ENCODE assay signal across 9 cellular contexts in the genomic region with DNA sequence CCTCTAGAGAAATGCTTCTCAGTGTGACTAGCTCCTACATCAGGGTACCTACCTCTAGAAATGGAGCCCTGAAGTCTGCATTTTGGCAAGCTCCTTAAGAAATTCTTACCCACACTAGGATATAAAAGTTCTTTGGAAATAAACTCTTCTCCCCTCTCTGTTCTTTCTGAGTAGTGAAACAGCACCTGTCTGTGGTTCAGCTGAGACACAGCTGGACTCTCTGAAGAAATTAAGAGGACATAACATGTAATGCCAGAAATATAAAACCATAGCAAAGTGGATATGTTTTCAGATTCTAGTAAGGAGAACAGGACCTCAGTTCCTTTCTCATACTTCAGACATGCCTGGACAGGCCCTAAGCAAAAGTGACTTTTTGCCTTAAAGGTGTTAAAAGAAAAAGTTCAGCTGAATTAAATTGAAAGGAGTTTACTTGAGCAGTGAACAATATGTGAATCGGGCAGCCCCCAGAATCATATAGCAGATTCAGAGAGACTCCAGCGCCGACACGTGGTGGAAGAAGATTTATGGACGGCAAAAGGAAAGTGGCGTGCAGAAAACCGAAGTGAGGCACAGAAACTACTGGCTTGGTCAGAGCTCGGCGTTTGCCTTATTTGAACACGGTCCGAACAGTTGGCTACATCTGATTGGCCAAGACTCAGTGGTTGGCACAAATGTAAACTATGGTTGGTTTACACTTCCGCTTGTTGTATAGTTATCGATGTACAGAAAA.
DNase-seq lines count a peak whose midpoint lies in the region; ATAC-seq and TF ChIP-seq lines count a peak whose summit lies in the region.
"Had no signal": no experiment of that assay in that cellular context is flagged by ENCODE, and none has a peak within 500 bp of the region (broad histone marks: within the 10 kb centered on the region; RNA-seq: fewer than 3 reads in every experiment).

No MANE protein-coding gene starts in this region.

- H3K27me3 Mint-ChIP-seq in naive B cell, result no peaks in the 10 kb centered on the region
- H3K27me3 Mint-ChIP-seq in WTC11 (ENCODE audit: low read depth), result peaks cover 6% of the 10 kb centered on the region

- peaks cover 3% of the 10 kb centered on the region; the same call in 1 of the 2 replicates for H3F3A ChIP-seq in DOHH2 (ENCODE audit: control insufficient read depth, insufficient read depth)

- H3K4me3 ChIP-seq in DOHH2 (ENCODE audit: low read length), result no peak overlapping the region; the same call in 1 of the 2 replicates
- no peak overlapping the region for H3K4me3 ChIP-seq in stomach
- H3K4me3 ChIP-seq: upper lobe of left lung had no signal

- POLR2A ChIA-PET in WTC11 (lab: Charles Lee), result no interaction called here

- H3K27ac Mint-ChIP-seq in naive B cell, result peak overlapping the region in 2 of 6 donors; percentile 40 to 49
- no peak overlapping the region; the same call in none of the 2 replicates for H3K27ac Mint-ChIP-seq in WTC11

- peak; percentile 27 for DNase-seq in activated T-cell treated with anti-CD3 and anti-CD28 coated beads, Interleukin-2, amount 50 U/mL, for 1 hour
- peak; percentile 9 for DNase-seq in naive B cell
- DNase-seq in stomach, result no peak
- no peak for DNase-seq in inferior parietal cortex (ENCODE audit: extremely low spot score)
- DNase-seq in NK-92 treated with Interleukin-12 subunit alpha and Interleukin-12 subunit beta, amount 100 ng/mL, for 24 hours (lab: John Stamatoyannopoulos, UW), result no peak
- DNase-seq in WTC11 (ENCODE audit: low spot score), result no peak

- H3K9me3 Mint-ChIP-seq in naive B cell, result no peaks in the 10 kb centered on the region
- H3K9me3 Mint-ChIP-seq in WTC11, result no peaks in the 10 kb centered on the region

- H3K4me1 Mint-ChIP-seq in naive B cell, result peaks cover 13 to 18% (median 18%) of the 10 kb centered on the region in 3 donors
- peaks cover 82% of the 10 kb centered on the region for H3K4me1 Mint-ChIP-seq in WTC11

- H3K79me2 ChIP-seq in DOHH2 (ENCODE audit: control insufficient read depth, low read length), result no peaks in the 10 kb centered on the region

- WGBS in stomach, 5 donors, result 73 to 82% (median 75%) methylated on average over 13 of the region's 13 CpGs

- peak overlapping the region; percentile 40 for H3K4me2 ChIP-seq in DOHH2 (ENCODE audit: low read length)

- H3K4me3 Mint-ChIP-seq in naive B cell (no peak overlapping the region), WTC11 (no peak overlapping the region)

- ATAC-seq in HG03521 (IDR thresholded peaks at IDR 0.05; ENCODE audit: unreplicated experiment), result peak; percentile 35
- peak in 1 of 2 donors; percentile 53 for ATAC-seq in naive B cell (ENCODE audit: low read depth in 2 of 2)
- ATAC-seq in WTC11, result no peak

- TF ChIP-seq EP300 in stomach (IDR thresholded peaks at IDR 0.05), result no peak

- H3K27ac ChIP-seq in DOHH2 (ENCODE audit: low read depth, low read length), result no peak overlapping the region
- no peak overlapping the region for H3K27ac ChIP-seq in stomach
- H3K27ac ChIP-seq: upper lobe of left lung had no signal

- TF ChIP-seq POLR2A in stomach (IDR thresholded peaks at IDR 0.05), result no peak

- H3K36me3 Mint-ChIP-seq in naive B cell (peaks cover 12 to 27% of the 10 kb centered on the region in 2 donors), WTC11 (no peaks in the 10 kb centered on the region)

- H3K9me3 ChIP-seq in DOHH2 (ENCODE audit: control insufficient read depth, insufficient read depth, low read length) (no peaks in the 10 kb centered on the region), stomach (no peaks in the 10 kb centered on the region)
- H3K9me3 ChIP-seq: upper lobe of left lung had no signal

- peaks cover 80% of the 10 kb centered on the region for H3K4me1 ChIP-seq in DOHH2 (ENCODE audit: control insufficient read depth, low read length)
- no peaks in the 10 kb centered on the region for H3K4me1 ChIP-seq in stomach

- H3K27me3 ChIP-seq in DOHH2 (ENCODE audit: control insufficient read depth, low read length), result no peaks in the 10 kb centered on the region
- H3K27me3 ChIP-seq in stomach, result no peaks in the 10 kb centered on the region
- H3K27me3 ChIP-seq: upper lobe of left lung had no signal

- no peaks in the 10 kb centered on the region for H3K9me2 ChIP-seq in DOHH2 (replicated peaks; ENCODE audit: control insufficient read depth, low read length)

- CTCF ChIA-PET in WTC11 (lab: Charles Lee), result interaction anchor here (0.6 to 2.7 kb wide), 10 partner anchors 17 to 381 kb away, joined by 3 to 10 read pairs (median 4); no protein-coding TSS in a partner anchor

- H4K20me1 ChIP-seq in DOHH2 (ENCODE audit: control insufficient read depth, insufficient read depth, low read depth, low read length), result no peaks in the 10 kb centered on the region

- intact Hi-C loops in stomach (cut with DNase I; ENCODE audit: low total_unique reads), result no loop called here

- TF ChIP-seq CTCF in DOHH2 (IDR thresholded peaks at IDR 0.05; ENCODE audit: low read depth, low read length, poor library complexity, severe bottlenecking) (peak; percentile 51), stomach (IDR thresholded peaks at IDR 0.05) (no peak), WTC11 (IDR thresholded peaks at IDR 0.05) (no peak)

- H3K36me3 ChIP-seq in DOHH2 (ENCODE audit: control insufficient read depth, low read length), result no peaks in the 10 kb centered on the region
- peaks cover 0 to 5% (median 0%) of the 10 kb centered on the region in 4 donors for H3K36me3 ChIP-seq in stomach

TF ChIP-seq in WTC11, 78 proteins besides CTCF, POLR2A, EP300 and RAD21 (continues in another document):
- TF ChIP-seq, protein P1, sequence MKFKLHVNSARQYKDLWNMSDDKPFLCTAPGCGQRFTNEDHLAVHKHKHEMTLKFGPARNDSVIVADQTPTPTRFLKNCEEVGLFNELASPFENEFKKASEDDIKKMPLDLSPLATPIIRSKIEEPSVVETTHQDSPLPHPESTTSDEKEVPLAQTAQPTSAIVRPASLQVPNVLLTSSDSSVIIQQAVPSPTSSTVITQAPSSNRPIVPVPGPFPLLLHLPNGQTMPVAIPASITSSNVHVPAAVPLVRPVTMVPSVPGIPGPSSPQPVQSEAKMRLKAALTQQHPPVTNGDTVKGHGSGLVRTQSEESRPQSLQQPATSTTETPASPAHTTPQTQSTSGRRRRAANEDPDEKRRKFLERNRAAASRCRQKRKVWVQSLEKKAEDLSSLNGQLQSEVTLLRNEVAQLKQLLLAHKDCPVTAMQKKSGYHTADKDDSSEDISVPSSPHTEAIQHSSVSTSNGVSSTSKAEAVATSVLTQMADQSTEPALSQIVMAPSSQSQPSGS (CRISPR knock-in tag; IDR thresholded peaks at IDR 0.05; ENCODE audit: borderline replicate concordance, low read depth), result no peak
- TF ChIP-seq, protein P2, sequence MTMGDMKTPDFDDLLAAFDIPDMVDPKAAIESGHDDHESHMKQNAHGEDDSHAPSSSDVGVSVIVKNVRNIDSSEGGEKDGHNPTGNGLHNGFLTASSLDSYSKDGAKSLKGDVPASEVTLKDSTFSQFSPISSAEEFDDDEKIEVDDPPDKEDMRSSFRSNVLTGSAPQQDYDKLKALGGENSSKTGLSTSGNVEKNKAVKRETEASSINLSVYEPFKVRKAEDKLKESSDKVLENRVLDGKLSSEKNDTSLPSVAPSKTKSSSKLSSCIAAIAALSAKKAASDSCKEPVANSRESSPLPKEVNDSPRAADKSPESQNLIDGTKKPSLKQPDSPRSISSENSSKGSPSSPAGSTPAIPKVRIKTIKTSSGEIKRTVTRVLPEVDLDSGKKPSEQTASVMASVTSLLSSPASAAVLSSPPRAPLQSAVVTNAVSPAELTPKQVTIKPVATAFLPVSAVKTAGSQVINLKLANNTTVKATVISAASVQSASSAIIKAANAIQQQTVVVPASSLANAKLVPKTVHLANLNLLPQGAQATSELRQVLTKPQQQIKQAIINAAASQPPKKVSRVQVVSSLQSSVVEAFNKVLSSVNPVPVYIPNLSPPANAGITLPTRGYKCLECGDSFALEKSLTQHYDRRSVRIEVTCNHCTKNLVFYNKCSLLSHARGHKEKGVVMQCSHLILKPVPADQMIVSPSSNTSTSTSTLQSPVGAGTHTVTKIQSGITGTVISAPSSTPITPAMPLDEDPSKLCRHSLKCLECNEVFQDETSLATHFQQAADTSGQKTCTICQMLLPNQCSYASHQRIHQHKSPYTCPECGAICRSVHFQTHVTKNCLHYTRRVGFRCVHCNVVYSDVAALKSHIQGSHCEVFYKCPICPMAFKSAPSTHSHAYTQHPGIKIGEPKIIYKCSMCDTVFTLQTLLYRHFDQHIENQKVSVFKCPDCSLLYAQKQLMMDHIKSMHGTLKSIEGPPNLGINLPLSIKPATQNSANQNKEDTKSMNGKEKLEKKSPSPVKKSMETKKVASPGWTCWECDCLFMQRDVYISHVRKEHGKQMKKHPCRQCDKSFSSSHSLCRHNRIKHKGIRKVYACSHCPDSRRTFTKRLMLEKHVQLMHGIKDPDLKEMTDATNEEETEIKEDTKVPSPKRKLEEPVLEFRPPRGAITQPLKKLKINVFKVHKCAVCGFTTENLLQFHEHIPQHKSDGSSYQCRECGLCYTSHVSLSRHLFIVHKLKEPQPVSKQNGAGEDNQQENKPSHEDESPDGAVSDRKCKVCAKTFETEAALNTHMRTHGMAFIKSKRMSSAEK (CRISPR knock-in tag; IDR thresholded peaks at IDR 0.05; ENCODE audit: borderline replicate concordance), result no peak
- TF ChIP-seq IRF2 (CRISPR knock-in tag; IDR thresholded peaks at IDR 0.05; ENCODE audit: borderline replicate concordance, low read depth) (no peak), TP53 (CRISPR knock-in tag; IDR thresholded peaks at IDR 0.05) (no peak), NR1H2 (CRISPR knock-in tag; IDR thresholded peaks at IDR 0.05) (no peak)
- TF ChIP-seq, protein P3, sequence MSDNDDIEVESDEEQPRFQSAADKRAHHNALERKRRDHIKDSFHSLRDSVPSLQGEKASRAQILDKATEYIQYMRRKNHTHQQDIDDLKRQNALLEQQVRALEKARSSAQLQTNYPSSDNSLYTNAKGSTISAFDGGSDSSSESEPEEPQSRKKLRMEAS (CRISPR knock-in tag; IDR thresholded peaks at IDR 0.05), result no peak
- TF ChIP-seq, protein P4, sequence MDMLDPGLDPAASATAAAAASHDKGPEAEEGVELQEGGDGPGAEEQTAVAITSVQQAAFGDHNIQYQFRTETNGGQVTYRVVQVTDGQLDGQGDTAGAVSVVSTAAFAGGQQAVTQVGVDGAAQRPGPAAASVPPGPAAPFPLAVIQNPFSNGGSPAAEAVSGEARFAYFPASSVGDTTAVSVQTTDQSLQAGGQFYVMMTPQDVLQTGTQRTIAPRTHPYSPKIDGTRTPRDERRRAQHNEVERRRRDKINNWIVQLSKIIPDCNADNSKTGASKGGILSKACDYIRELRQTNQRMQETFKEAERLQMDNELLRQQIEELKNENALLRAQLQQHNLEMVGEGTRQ (CRISPR knock-in tag; IDR thresholded peaks at IDR 0.05), result no peak

Comparison
In these comparisons a context has a peak if more than half of its experiments do, and no peak if none do; other contexts are left out.
1. DNase-seq: peak in activated T-cell treated with anti-CD3 and anti-CD28 coated beads, Interleukin-2, amount 50 U/mL, for 1 hour (single experiment) and naive B cell (single experiment); none in stomach (single experiment), inferior parietal cortex (single experiment), NK-92 treated with Interleukin-12 subunit alpha and Interleukin-12 subunit beta, amount 100 ng/mL, for 24 hours (single experiment) and WTC11 (single experiment).